Comparison of ENCODE assay signal across 16 cellular contexts in the genomic region with DNA sequence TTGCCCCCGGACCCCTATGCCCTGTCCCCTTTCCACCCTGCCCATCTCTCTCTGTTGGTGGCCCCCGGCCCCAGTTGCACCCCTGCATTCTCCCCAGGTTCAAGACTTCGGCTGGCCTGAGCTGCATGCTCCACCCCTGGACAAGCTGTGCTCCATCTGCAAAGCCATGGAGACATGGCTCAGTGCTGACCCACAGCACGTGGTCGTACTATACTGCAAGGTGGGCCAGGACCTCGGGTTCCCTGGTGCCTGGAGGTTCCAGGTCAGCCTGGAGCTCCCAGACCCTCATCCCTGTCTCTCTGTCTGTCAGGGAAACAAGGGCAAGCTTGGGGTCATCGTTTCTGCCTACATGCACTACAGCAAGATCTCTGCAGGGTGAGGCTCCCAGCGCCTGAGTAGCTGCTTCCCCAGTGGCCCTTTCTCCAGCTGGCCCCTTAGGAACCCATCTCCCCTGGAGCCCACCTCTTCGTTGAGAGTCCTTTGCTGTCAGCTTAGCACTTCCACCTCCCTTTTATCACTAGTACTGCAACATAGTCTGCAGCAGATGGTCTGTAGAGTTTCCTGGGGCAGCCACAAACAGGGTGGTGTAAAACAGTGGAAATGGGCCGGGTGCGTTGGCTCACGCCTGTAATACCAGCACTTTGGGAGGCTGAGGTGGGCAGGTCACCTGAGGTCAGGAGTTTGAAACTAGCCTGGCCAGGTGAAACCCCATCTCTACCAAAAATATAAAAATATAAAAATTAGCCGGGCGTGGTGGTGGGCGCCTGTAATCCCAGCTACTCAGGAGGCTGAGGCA. TPM values are rescaled to one million over a fixed set of nuclear protein-coding genes. Genes with fewer than 3 reads are reported as not detected.
DNase-seq lines count a peak whose midpoint lies in the region; ATAC-seq and TF ChIP-seq lines count a peak whose summit lies in the region.
"Had no signal": no experiment of that assay in that cellular context is flagged by ENCODE, and none has a peak within 500 bp of the region (broad histone marks: within the 10 kb centered on the region; RNA-seq: fewer than 3 reads in every experiment).

No MANE protein-coding gene starts in this region.

- peaks cover 7% of the 10 kb centered on the region for H3K27me3 Mint-ChIP-seq in stimulated activated naive CD8-positive, alpha-beta T cell treated with anti-CD3 and anti-CD28 coated beads, Interleukin-15, amount 100 ng/mL, for 72 hours

- intact Hi-C loops in dorsolateral prefrontal cortex (cut with DNase I): loop anchor here in 1 of 2 donors (2.0 kb wide), 1 partner anchor 125 kb away; a partner anchor contains a TSS

- H3K4me2 ChIP-seq in neuronal stem cell (ENCODE audit: insufficient read depth, low read length, poor library complexity, severe bottlenecking): no peak overlapping the region

- no peak overlapping the region for H2BK120ac ChIP-seq in neuronal stem cell (ENCODE audit: low read depth, low read length)

- ATAC-seq in stimulated activated naive CD8-positive, alpha-beta T cell treated with anti-CD3 and anti-CD28 coated beads, Interleukin-15, amount 100 ng/mL, for 72 hours: no peak
- no peak for ATAC-seq in stimulated activated naive CD8-positive, alpha-beta T cell treated with anti-CD3 and anti-CD28 coated beads, Interleukin-15, Interleukin-2, amounts not matched to agents 100 U/mL and 50 U/mL, for 24 hours
- ATAC-seq in activated CD4-positive, CD25-positive, alpha-beta regulatory T cell treated with anti-CD3 and anti-CD28 coated beads, Interleukin-2, amount 50 U/mL, for 24 hours: no peak

- peak overlapping the region in 1 of 2 donors; percentile 43 for H3K27ac Mint-ChIP-seq in stimulated activated naive CD8-positive, alpha-beta T cell treated with anti-CD3 and anti-CD28 coated beads, Interleukin-15, amount 100 ng/mL, for 72 hours

- H3K9me3 Mint-ChIP-seq in stimulated activated naive CD8-positive, alpha-beta T cell treated with anti-CD3 and anti-CD28 coated beads, Interleukin-15, amount 100 ng/mL, for 72 hours: no peaks in the 10 kb centered on the region

- H2BK12ac ChIP-seq in neuronal stem cell (ENCODE audit: low read length): peak overlapping the region; percentile 82

- H3K14ac ChIP-seq in neuronal stem cell (ENCODE audit: low read length): no peak overlapping the region

- TF ChIP-seq CTCF in dorsolateral prefrontal cortex (IDR thresholded peaks at IDR 0.05 in 54 of 56, conservative IDR thresholded peaks at IDR 0.05 in 2 of 56; ENCODE audit: low read depth in 1 of 56, partially characterized antibody in 56 of 56): no peak

- no peak overlapping the region for H3K4me3 ChIP-seq in dorsolateral prefrontal cortex
- H3K4me3 ChIP-seq in neuronal stem cell (ENCODE audit: low read length in 2 of 2): no peak overlapping the region

- H2BK15ac ChIP-seq in neuronal stem cell (ENCODE audit: low read length): no peak overlapping the region

- H3K27ac ChIP-seq in dorsolateral prefrontal cortex (peak overlapping the region in 56 of 59 donors; percentile 0 to 100 (median 99)), neuronal stem cell (replicated peaks; ENCODE audit: low read length) (no peak overlapping the region)

- no peak for DNase-seq in stimulated activated naive CD8-positive, alpha-beta T cell treated with anti-CD3 and anti-CD28 coated beads, Interleukin-15, amount 100 ng/mL, for 72 hours
- no peak for DNase-seq in stimulated activated naive CD8-positive, alpha-beta T cell treated with anti-CD3 and anti-CD28 coated beads, Interleukin-15, Interleukin-2, amounts not matched to agents 100 U/mL and 50 U/mL, for 24 hours
- peak in 5 of 10 donors; percentile 14 to 41 (median 29) for DNase-seq in dorsolateral prefrontal cortex
- no peak for DNase-seq in neuronal stem cell (ENCODE audit: low spot score)
- DNase-seq in stimulated activated CD4-positive, alpha-beta T cell treated with anti-CD3 and anti-CD28 coated beads, Interleukin-15, amount 100 ng/mL, for 24 hours: no peak
- no peak for DNase-seq in anterior cingulate cortex (lab: John Stamatoyannopoulos, UW)
- DNase-seq in DMS153 (lab: John Stamatoyannopoulos, UW): no peak
- DNase-seq: amygdala; GOT3; hypothalamus; NCI-H1105; NCI-H526 treated with DMSO at 0.1 percent for 48 hours; stimulated activated CD8-positive, alpha-beta memory T cell treated with anti-CD3 and anti-CD28 coated beads, Interleukin-4, amount 100 ng/mL, for 48 hours had no signal

- no peaks in the 10 kb centered on the region for H3K36me3 ChIP-seq in neuronal stem cell (replicated peaks in 1 of 2; ENCODE audit: control insufficient read depth in 2 of 2, insufficient read depth in 2 of 2, low read length in 2 of 2)

- no peak overlapping the region for H3K18ac ChIP-seq in neuronal stem cell (ENCODE audit: low read length)

- no peak overlapping the region for H3K23ac ChIP-seq in neuronal stem cell (ENCODE audit: low read depth, low read length, poor library complexity)

- no peak overlapping the region for H2BK5ac ChIP-seq in neuronal stem cell (ENCODE audit: low read length)

- no peak overlapping the region for H2AFZ ChIP-seq in neuronal stem cell (ENCODE audit: low read length)

- no peak overlapping the region for H3K9ac ChIP-seq in neuronal stem cell (ENCODE audit: low read depth, low read length, poor library complexity)

- peaks cover 12 to 14% of the 10 kb centered on the region in 2 donors for H3K4me1 ChIP-seq in neuronal stem cell (ENCODE audit: control insufficient read depth in 2 of 2, insufficient read depth in 1 of 2, low read depth in 1 of 2, low read length in 2 of 2)

- no peaks in the 10 kb centered on the region for H3K9me3 ChIP-seq in neuronal stem cell (replicated peaks in 1 of 2; ENCODE audit: control insufficient read depth in 2 of 2, insufficient read depth in 1 of 2, low read depth in 1 of 2, low read length in 2 of 2)

- H4K91ac ChIP-seq in neuronal stem cell (ENCODE audit: low read depth, low read length, poor library complexity): no peak overlapping the region

- peak overlapping the region; percentile 48 for H2AK5ac ChIP-seq in neuronal stem cell (ENCODE audit: low read depth, low read length)

- H3K79me1 ChIP-seq in neuronal stem cell (ENCODE audit: low read depth, low read length): no peaks in the 10 kb centered on the region

- WGBS in neuronal stem cell (ENCODE audit: extremely low coverage in 2 of 2, insufficient read length in 2 of 2, insufficient replicate concordance in 1 of 2), 2 donors: no CpG with 5 or more reads among the region's 15 CpGs

- H3K4ac ChIP-seq in neuronal stem cell (ENCODE audit: low read length): no peak overlapping the region

- H3K4me1 Mint-ChIP-seq in stimulated activated naive CD8-positive, alpha-beta T cell treated with anti-CD3 and anti-CD28 coated beads, Interleukin-15, amount 100 ng/mL, for 72 hours: peaks cover 24% of the 10 kb centered on the region

- H3K4me3 Mint-ChIP-seq in stimulated activated naive CD8-positive, alpha-beta T cell treated with anti-CD3 and anti-CD28 coated beads, Interleukin-15, amount 100 ng/mL, for 72 hours: peak overlapping the region; percentile 17 to 58

- H3K27me3 ChIP-seq in dorsolateral prefrontal cortex: no peaks in the 10 kb centered on the region
- no peaks in the 10 kb centered on the region for H3K27me3 ChIP-seq in neuronal stem cell (ENCODE audit: control insufficient read depth in 3 of 3, insufficient read depth in 3 of 3, low read depth in 1 of 3, low read length in 3 of 3)

- H4K8ac ChIP-seq in neuronal stem cell (ENCODE audit: low read depth, low read length): no peak overlapping the region

RNA-seq across cellular contexts. Expression of a gene that starts 5.8 kb away (rescaled TPM):
- total RNA-seq in dorsolateral prefrontal cortex: 100 to 1,000 TPM in 57 of 120 experiments, 10 to 100 TPM in 63; 51.8 to 194 (median 96.4) TPM
- 1.6 TPM for polyA plus RNA-seq in neuronal stem cell (2013, experiment 1 of 2)
- 0.83 TPM for polyA plus RNA-seq in neuronal stem cell (2013, experiment 2 of 2)

RNA-seq across cellular contexts. Expression of a gene that starts 23.5 kb away (rescaled TPM):
- total RNA-seq in dorsolateral prefrontal cortex: 100 to 1,000 TPM in 119 of 120 experiments, 10 to 100 TPM in 1; 74.6 to 263 (median 181) TPM
- 3.1 TPM for polyA plus RNA-seq in neuronal stem cell (2013, experiment 1 of 2)
- 3.1 TPM for polyA plus RNA-seq in neuronal stem cell (2013, experiment 2 of 2)

RNA-seq across cellular contexts. Expression of a gene that starts 41.8 kb away (rescaled TPM):
- total RNA-seq in dorsolateral prefrontal cortex: 10 to 100 TPM in 119 of 120 experiments, 1 to 10 TPM in 1; 9.9 to 54.8 (median 21.6) TPM
- polyA plus RNA-seq in neuronal stem cell (2013, experiment 1 of 2): 0.43 TPM
- polyA plus RNA-seq in neuronal stem cell (2013, experiment 2 of 2): 0.53 TPM
- total RNA-seq: mononuclear cell had no signal

RNA-seq across cellular contexts. Expression of a gene that starts 47.6 kb away (rescaled TPM):
- total RNA-seq in dorsolateral prefrontal cortex: under 1 TPM in 4 of 120 experiments, not detected in 116; 0.20 to 0.47 (median 0.30) TPM
- not detected for polyA plus RNA-seq in neuronal stem cell (2013, experiment 1 of 2)
- polyA plus RNA-seq in neuronal stem cell (2013, experiment 2 of 2): not detected
- total RNA-seq: SK-MEL-5 had no signal

RNA-seq across cellular contexts. Expression of a gene that starts 49.4 kb away (rescaled TPM):
- 100 to 1,000 TPM; 207 to 375 (median 283) TPM for total RNA-seq in dorsolateral prefrontal cortex
- polyA plus RNA-seq in neuronal stem cell (2013, experiment 1 of 2): 468 TPM
- 496 TPM for polyA plus RNA-seq in neuronal stem cell (2013, experiment 2 of 2)
